Comparison of ENCODE assay signal across 26 cellular contexts in genomic region chr9:94720846-94721549, GRCh38. TPM values are rescaled to one million over a fixed set of nuclear protein-coding genes. Genes with fewer than 3 reads are reported as not detected.
DNase-seq lines count a peak whose midpoint lies in the region; ATAC-seq, FAIRE-seq and TF ChIP-seq lines count a peak whose summit lies in the region.
"Had no signal": no experiment of that assay in that cellular context is flagged by ENCODE, and none has a peak within 500 bp of the region (broad histone marks: within the 10 kb centered on the region; RNA-seq: fewer than 3 reads in every experiment).

No MANE protein-coding gene starts in this region.

- peaks cover 6% of the 10 kb centered on the region for H3K4me1 Mint-ChIP-seq in endodermal cell
- H3K4me1 Mint-ChIP-seq: T-helper 17 cell had no signal

- no peak overlapping the region for H3K9ac ChIP-seq in HepG2 (ENCODE audit: insufficient read depth, low read depth, low read length)
- H3K9ac ChIP-seq in mammary epithelial cell (ENCODE audit: insufficient read depth, low read length) = peak overlapping the region; percentile 56
- no peak overlapping the region for H3K9ac ChIP-seq in kidney (ENCODE audit: low read length in 2 of 2)
- H3K9ac ChIP-seq in endodermal cell (ENCODE audit: extremely low read depth, low read length, poor library complexity, severe bottlenecking) = no peak overlapping the region

- dilution Hi-C loops in mammary epithelial cell (cut with HindIII; ENCODE audit: low sequenced_read_pairs) = no loop called here

- peaks cover 40% of the 10 kb centered on the region for H3K4me1 ChIP-seq in HepG2 (ENCODE audit: insufficient read depth, low read length)
- no peaks in the 10 kb centered on the region for H3K4me1 ChIP-seq in right lobe of liver
- H3K4me1 ChIP-seq in mammary epithelial cell (ENCODE audit: insufficient read depth, low read length) = peaks cover 24% of the 10 kb centered on the region
- H3K4me1 ChIP-seq in kidney (ENCODE audit: control insufficient read depth in 1 of 2, insufficient read depth in 1 of 2, low read depth in 1 of 2, low read length in 2 of 2) = no peaks in the 10 kb centered on the region
- no peaks in the 10 kb centered on the region for H3K4me1 ChIP-seq in endodermal cell (ENCODE audit: control insufficient read depth, insufficient read depth, low read length)
- H3K4me1 ChIP-seq: pancreas had no signal

- peaks cover 2% of the 10 kb centered on the region for H3K27me3 Mint-ChIP-seq in endodermal cell (ENCODE audit: insufficient read depth)

- no peaks in the 10 kb centered on the region for H3K27me3 ChIP-seq in HepG2 (ENCODE audit: control insufficient read depth in 1 of 2, insufficient read depth in 2 of 2, low read length in 2 of 2)
- no peaks in the 10 kb centered on the region for H3K27me3 ChIP-seq in right lobe of liver
- H3K27me3 ChIP-seq in mammary epithelial cell (ENCODE audit: insufficient read depth, low read length) = no peaks in the 10 kb centered on the region
- no peaks in the 10 kb centered on the region for H3K27me3 ChIP-seq in layer of hippocampus (ENCODE audit: control insufficient read depth, insufficient read depth, low read length)
- no peaks in the 10 kb centered on the region for H3K27me3 ChIP-seq in endodermal cell (ENCODE audit: control insufficient read depth, insufficient read depth, low read length, poor library complexity, severe bottlenecking)
- H3K27me3 ChIP-seq: gastrocnemius medialis, pancreas, SJSA1 had no signal

- H2AFZ ChIP-seq in HepG2 (ENCODE audit: low read length) (peak overlapping the region; percentile 79), mammary epithelial cell (ENCODE audit: low read depth, low read length) (peak overlapping the region; percentile 82)

- TF ChIP-seq RAD21 in HepG2 (CRISPR knock-in tag; IDR thresholded peaks at IDR 0.05) = no peak

- H3K4me3 ChIP-seq in HepG2 (replicated peaks in 1 of 3; ENCODE audit: insufficient read depth in 1 of 3, low read depth in 2 of 3, low read length in 3 of 3) (no peak overlapping the region), right lobe of liver (no peak overlapping the region), mammary epithelial cell (replicated peaks in 1 of 3; ENCODE audit: insufficient read depth in 1 of 3, low read depth in 2 of 3, low read length in 3 of 3) (no peak overlapping the region), kidney (ENCODE audit: low read length in 2 of 2) (no peak overlapping the region), endodermal cell (ENCODE audit: low read length) (no peak overlapping the region)
- H3K4me3 ChIP-seq: gastrocnemius medialis, pancreas, SJSA1, skin epidermis had no signal

- no peak overlapping the region for H3K4me3 Mint-ChIP-seq in endodermal cell
- H3K4me3 Mint-ChIP-seq: naive thymus-derived CD4-positive, alpha-beta T cell; T-helper 17 cell had no signal

- H4K20me1 ChIP-seq in HepG2 (ENCODE audit: insufficient read depth, low read length) (no peaks in the 10 kb centered on the region), mammary epithelial cell (ENCODE audit: insufficient read depth, low read length) (no peaks in the 10 kb centered on the region)

- BruUV-seq in HepG2 (replicated peaks; lab: Mats Ljungman, UMichigan) (no TSS peak), mammary epithelial cell (replicated peaks; lab: Mats Ljungman, UMichigan) (no TSS peak)

- 65% methylated on average over 5 of the region's 5 CpGs for WGBS in HepG2 (ENCODE audit: low lambda C conversion rate)
- 75% methylated on average over 1 of the region's 5 CpGs for WGBS in right lobe of liver (ENCODE audit: insufficient coverage, low coverage, low lambda C conversion rate, missing lambda C conversion rate)
- 81% methylated on average over 3 of the region's 5 CpGs for WGBS in mammary epithelial cell (ENCODE audit: low coverage, missing lambda C conversion rate)
- 86 to 96% methylated on average over 1 to 5 of the region's 5 CpGs for WGBS in endodermal cell (ENCODE audit: insufficient coverage in 1 of 2, insufficient read length in 1 of 2), 2 experiments

- POLR2A ChIA-PET in HepG2 (lab: Yijun Ruan, JAX) = interaction anchor here (1.5 kb wide), 1 partner anchor 9 kb away, joined by 3 read pairs; no protein-coding TSS in a partner anchor

- no peak for FAIRE-seq in HepG2 (lab: Jason Lieb, UNC)
- no peak for FAIRE-seq in kidney (lab: Jason Lieb, UNC)
- FAIRE-seq: pancreas, urothelium cell line had no signal

- ATAC-seq in HepG2 = no peak
- ATAC-seq in right lobe of liver = no peak
- ATAC-seq: gastrocnemius medialis; naive thymus-derived CD4-positive, alpha-beta T cell; pancreas; T-helper 17 cell had no signal

- TF ChIP-seq EP300 in HepG2 (IDR thresholded peaks at IDR 0.05; ENCODE audit: low read depth in 2 of 2, low read length in 2 of 2) (no peak), HepG2 (CRISPR knock-in tag; IDR thresholded peaks at IDR 0.05; ENCODE audit: borderline replicate concordance) (no peak)

- no peaks in the 10 kb centered on the region for H3K79me2 ChIP-seq in HepG2 (ENCODE audit: insufficient read depth, low read length)
- H3K79me2 ChIP-seq in mammary epithelial cell (ENCODE audit: insufficient read depth, low read length) = no peaks in the 10 kb centered on the region

- no peak overlapping the region for H3K27ac ChIP-seq in HepG2 (ENCODE audit: extremely low read length, insufficient read depth, low read length)
- H3K27ac ChIP-seq in right lobe of liver = no peak overlapping the region
- peak overlapping the region; percentile 94 for H3K27ac ChIP-seq in mammary epithelial cell (ENCODE audit: insufficient read depth, low read depth, low read length)
- H3K27ac ChIP-seq in layer of hippocampus (ENCODE audit: low read depth, low read length) = peak overlapping the region; percentile 22
- H3K27ac ChIP-seq in kidney (ENCODE audit: low read depth in 2 of 2, low read length in 2 of 2) = no peak overlapping the region
- no peak overlapping the region for H3K27ac ChIP-seq in endodermal cell (ENCODE audit: low read depth, low read length)
- H3K27ac ChIP-seq: gastrocnemius medialis, pancreas, SJSA1, skin epidermis, VCaP had no signal

- intact Hi-C loops in HepG2 (cut with micrococcal nuclease; ENCODE audit: unreplicated experiment) (loop anchor here (10.0 kb wide), 1 partner anchor 134 kb away; no protein-coding TSS in a partner anchor), right lobe of liver (cut with DNase I) (no loop called here), mammary epithelial cell (cut with micrococcal nuclease) (no loop called here), kidney (cut with DNase I) (no loop called here)

- H3K36me3 ChIP-seq in HepG2 (replicated peaks in 1 of 2; ENCODE audit: control insufficient read depth in 1 of 2, insufficient read depth in 2 of 2, low read length in 2 of 2) (no peaks in the 10 kb centered on the region), right lobe of liver (no peaks in the 10 kb centered on the region), mammary epithelial cell (ENCODE audit: insufficient read depth, low read length) (no peaks in the 10 kb centered on the region), kidney (ENCODE audit: control insufficient read depth in 1 of 2, insufficient read depth in 2 of 2, low read length in 2 of 2) (no peaks in the 10 kb centered on the region), endodermal cell (ENCODE audit: control insufficient read depth, insufficient read depth, low read length) (no peaks in the 10 kb centered on the region)
- H3K36me3 ChIP-seq: gastrocnemius medialis, pancreas, SJSA1 had no signal

- no peaks in the 10 kb centered on the region for H3K36me3 Mint-ChIP-seq in endodermal cell (ENCODE audit: low read depth)
- H3K36me3 Mint-ChIP-seq: naive thymus-derived CD4-positive, alpha-beta T cell had no signal

- H3K9me3 Mint-ChIP-seq in endodermal cell = peaks cover 12% of the 10 kb centered on the region

- TF ChIP-seq CTCF in HepG2 (CRISPR knock-in tag; IDR thresholded peaks at IDR 0.05) (no peak), right lobe of liver (IDR thresholded peaks at IDR 0.05) (no peak), mammary epithelial cell (conservative IDR thresholded peaks at IDR 0.05 in 1 of 2, IDR thresholded peaks at IDR 0.05 in 1 of 2; ENCODE audit: extremely low read depth in 1 of 2, insufficient read depth in 1 of 2, low read depth in 1 of 2, low read length in 2 of 2) (no peak), kidney (IDR thresholded peaks at IDR 0.05; ENCODE audit: borderline replicate concordance, extremely low read depth, insufficient read depth) (no peak), endodermal cell (conservative IDR thresholded peaks at IDR 0.05) (no peak)

- H3K27ac Mint-ChIP-seq in endodermal cell = no peak overlapping the region
- H3K27ac Mint-ChIP-seq: naive thymus-derived CD4-positive, alpha-beta T cell; T-helper 17 cell had no signal

- H3K4me2 ChIP-seq in HepG2 (ENCODE audit: low read depth, low read length) (peak overlapping the region; percentile 48), mammary epithelial cell (ENCODE audit: insufficient read depth, low read depth, low read length) (no peak overlapping the region)

- CTCF ChIA-PET in HepG2 (lab: Yijun Ruan, JAX; ENCODE audit: low intra/inter-chr PET ratio, low total read pairs) = no interaction called here
- CTCF ChIA-PET in mammary epithelial cell (lab: Charles Lee; ENCODE audit: low non-redundant PET) = no interaction called here

- in situ Hi-C loops in HepG2 (cut with HindIII; ENCODE audit: extremely low pct_ligation_motif_present, low pct_unique_long_range_greater_than_20kb) (no loop called here), mammary epithelial cell (cut with MboI; ENCODE audit: low sequenced_read_pairs in 2 of 2) (no loop called here)

- H3K9me3 ChIP-seq in HepG2 (ENCODE audit: low read length) = peaks cover 5% of the 10 kb centered on the region; the same call in 1 of the 2 replicates
- no peaks in the 10 kb centered on the region for H3K9me3 ChIP-seq in right lobe of liver
- no peaks in the 10 kb centered on the region for H3K9me3 ChIP-seq in mammary epithelial cell (replicated peaks; ENCODE audit: insufficient read depth, low read length)
- no peaks in the 10 kb centered on the region for H3K9me3 ChIP-seq in kidney (ENCODE audit: control insufficient read depth in 1 of 2, low read length in 2 of 2)
- H3K9me3 ChIP-seq in endodermal cell (ENCODE audit: control insufficient read depth, low read length) = peaks cover 10% of the 10 kb centered on the region
- H3K9me3 ChIP-seq: gastrocnemius medialis, pancreas, SJSA1 had no signal

- no peak for TF ChIP-seq POLR2A in HepG2 (IDR thresholded peaks at IDR 0.05; ENCODE audit: insufficient read depth in 1 of 2, low read depth in 2 of 2, low read length in 2 of 2)
- TF ChIP-seq POLR2A in right lobe of liver (IDR thresholded peaks at IDR 0.05) = no peak

- peak; percentile 15 for DNase-seq in HepG2 (ENCODE audit: low spot score)
- DNase-seq in right lobe of liver = no peak
- DNase-seq in mammary epithelial cell = peak; percentile 93
- no peak for DNase-seq in T1000 (lab: John Stamatoyannopoulos, UW)
- DNase-seq in epidermal melanocyte (ENCODE audit: insufficient read length, low spot score) = no peak
- no peak for DNase-seq in kidney
- DNase-seq in endodermal cell = no peak
- DNase-seq: 8988T; activated CD4-positive, alpha-beta T cell treated with anti-CD3 and anti-CD28 coated beads, Interleukin-2, amount 50 U/mL, for 1 hour; activated CD8-positive, alpha-beta memory T cell treated with anti-CD3 and anti-CD28 coated beads, Interleukin-2, amount 50 U/mL, for 4 hours; activated effector memory CD4-positive, alpha-beta T cell treated with anti-CD3 and anti-CD28 coated beads, Interleukin-2, amount 50 U/mL, for 16 hours; AML-193; DND-41; gastrocnemius medialis; mesendoderm; MM.1S; naive thymus-derived CD4-positive, alpha-beta T cell; NCI-H1694 treated with DMSO at 0.1 percent for 48 hours; pancreas; stimulated activated CD4-positive, alpha-beta T cell treated with anti-CD3 and anti-CD28 coated beads, Interleukin-4, amount 100 ng/mL, for 24 hours; T-helper 17 cell had no signal

RNA-seq across cellular contexts. Expression of gene AOPEP, which starts 5.5 kb away (rescaled TPM):
- 32.8 and 41.6 TPM in 2 replicates for total RNA-seq in HepG2 (2016; rRNA removed; fragmentation: Illumina TruSeq; extraction: Trizol)
- 123 and 126 TPM in 2 replicates for total RNA-seq in HepG2 (2016; cell fraction: cytosol; rRNA removed; fragmentation: Illumina TruSeq; extraction: Trizol; ENCODE audit: low read depth)
- total RNA-seq in HepG2 (2016; cell fraction: insoluble cytoplasmic fraction; rRNA removed; fragmentation: Illumina TruSeq; extraction: Trizol) = 32.0 and 42.2 TPM in 2 replicates
- total RNA-seq in HepG2 (2016; cell fraction: membrane; rRNA removed; fragmentation: Illumina TruSeq; extraction: Trizol) = 97.8 and 104 TPM in 2 replicates
- 73.7 and 78.3 TPM in 2 replicates for total RNA-seq in HepG2 (2016; cell fraction: nucleus; rRNA removed; fragmentation: Illumina TruSeq; extraction: Trizol)
- polyA plus RNA-seq in HepG2 (2011; rRNA removed) = 21.7 and 22.2 TPM in 2 replicates
- polyA plus RNA-seq in HepG2 (2011; cell fraction: cytosol; rRNA removed) = 20.4 and 22.0 TPM in 2 replicates
- polyA plus RNA-seq in HepG2 (2011; cell fraction: nucleus; rRNA removed) = 39.3 and 43.4 TPM in 2 replicates
- polyA plus RNA-seq in HepG2 (2012) = 24.1 and 26.1 TPM in 2 replicates
- polyA plus RNA-seq in HepG2 (2016; cell fraction: cytosol; fragmentation: Illumina TruSeq; extraction: Trizol; ENCODE audit: low read depth) = 146 and 149 TPM in 2 replicates
- 35.6 and 38.6 TPM in 2 replicates for polyA plus RNA-seq in HepG2 (2016; cell fraction: insoluble cytoplasmic fraction; fragmentation: Illumina TruSeq; extraction: Trizol; ENCODE audit: low read depth)
- polyA plus RNA-seq in HepG2 (2016; cell fraction: membrane; fragmentation: Illumina TruSeq; extraction: Trizol; ENCODE audit: low read depth) = 101 TPM in 2 replicates
- 45.0 and 46.7 TPM in 2 replicates for polyA plus RNA-seq in HepG2 (2016; cell fraction: nucleus; fragmentation: Illumina TruSeq; extraction: Trizol; ENCODE audit: insufficient read depth, low read depth)
- polyA minus RNA-seq in HepG2 (2011; rRNA and poly(A)+ RNA removed; ENCODE audit: low replicate concordance) = 43.7 TPM in 2 replicates
- 8.5 and 9.2 TPM in 2 replicates for polyA minus RNA-seq in HepG2 (2011; cell fraction: cytosol; rRNA and poly(A)+ RNA removed)
- 186 and 194 TPM in 2 replicates for polyA minus RNA-seq in HepG2 (2011; cell fraction: nucleus; rRNA and poly(A)+ RNA removed)
- 100 to 1,000 TPM in 1 of 6 experiments, 10 to 100 TPM in 5; 36.6 to 110 (median 63.3) TPM for total RNA-seq in right lobe of liver
- 10 to 100 TPM; 25.6 to 80.7 TPM for total RNA-seq in mammary epithelial cell
- polyA plus RNA-seq in mammary epithelial cell = 20.9 TPM
- 13.7 TPM for polyA minus RNA-seq in mammary epithelial cell
- total RNA-seq in kidney = 119 TPM
- 52.2 TPM for polyA plus RNA-seq in kidney (ENCODE audit: insufficient read depth, low read depth, low replicate concordance)
- 10 to 100 TPM; 23.4 to 33.7 TPM for total RNA-seq in endodermal cell
- 14.4 TPM for polyA plus RNA-seq in endodermal cell (2013, experiment 1 of 2)
- polyA plus RNA-seq in endodermal cell (2013, experiment 2 of 2) = 15.6 TPM

Comparison
In these comparisons a context has a peak if more than half of its experiments do, and no peak if none do; other contexts are left out.
1. DNase-seq: peak in HepG2 (single experiment) and mammary epithelial cell (single experiment); none in right lobe of liver (0 of 3), T1000 (single experiment), epidermal melanocyte (single experiment), kidney (single experiment) and endodermal cell (single experiment).
2. H3K27ac ChIP-seq: peak in mammary epithelial cell (single experiment) and layer of hippocampus (single experiment); none in HepG2 (single experiment), right lobe of liver (0 of 3), kidney (0 of 2) and endodermal cell (single experiment).